26 cellular contexts compared by ENCODE assay signal in the genomic region with DNA sequence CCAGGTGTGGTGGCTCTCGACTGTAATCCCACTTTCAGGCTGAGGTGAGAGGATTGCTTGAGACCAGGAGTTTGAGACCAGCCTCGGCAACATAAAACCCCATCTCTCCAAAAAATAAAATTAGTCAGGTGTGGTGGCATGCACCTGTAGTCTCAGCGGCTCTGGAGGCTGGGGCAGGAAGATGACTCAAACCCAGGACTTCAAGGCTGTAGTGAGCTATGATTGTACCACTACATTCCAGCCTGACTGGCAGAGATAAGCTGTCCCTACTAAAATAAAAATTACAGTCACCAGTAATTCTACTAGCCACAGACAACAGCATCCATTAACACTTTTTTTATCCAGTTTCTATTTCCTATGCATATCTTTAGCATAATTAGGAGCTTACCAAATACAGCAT.
DNase-seq lines count a peak whose midpoint lies in the region; ATAC-seq, FAIRE-seq and TF ChIP-seq lines count a peak whose summit lies in the region.
"Had no signal": no experiment of that assay in that cellular context is flagged by ENCODE, and none has a peak within 500 bp of the region (broad histone marks: within the 10 kb centered on the region; RNA-seq: fewer than 3 reads in every experiment).

No MANE protein-coding gene starts in this region.

- TF ChIP-seq CTCF in lower leg skin (IDR thresholded peaks at IDR 0.05), result no peak

- H3K9me3 Mint-ChIP-seq in activated naive CD4-positive, alpha-beta T cell treated with anti-CD3 and anti-CD28 coated beads, Interleukin-2, amount 50 U/mL, for 72 hours, result no peaks in the 10 kb centered on the region
- H3K9me3 Mint-ChIP-seq: H9, HFFc6 had no signal

- ATAC-seq in activated naive CD4-positive, alpha-beta T cell treated with anti-CD3 and anti-CD28 coated beads, Interleukin-2, amount 50 U/mL, for 72 hours, result peak; percentile 58 to 89
- ATAC-seq: Panc1 had no signal

- FAIRE-seq in urothelium cell line (lab: Jason Lieb, UNC), result peak; percentile 32
- FAIRE-seq: GM18507, HTR-8/SVneo had no signal

- DNase-seq in activated naive CD4-positive, alpha-beta T cell treated with anti-CD3 and anti-CD28 coated beads, Interleukin-2, amount 50 U/mL, for 72 hours (ENCODE audit: low spot score in 2 of 2), result no peak
- DNase-seq in activated naive CD4-positive, alpha-beta T cell treated with Interleukin-2 at 50 U/mL for 16 hours, result no peak
- DNase-seq in M059J (ENCODE audit: low read depth) (peak; percentile 62), dermis blood vessel endothelial cell (peak; percentile 13), urothelium cell line (ENCODE audit: low spot score) (peak; percentile 40), G401 (ENCODE audit: low spot score) (no peak), lower leg skin (ENCODE audit: low spot score in 2 of 2) (no peak)
- DNase-seq in stimulated activated CD4-positive, alpha-beta T cell treated with anti-CD3 and anti-CD28 coated beads, Interleukin-12 subunit alpha, Interleukin-12 subunit beta, amount 100 ng/mL, for 4 hours, result no peak
- DNase-seq: CD4-positive, CD25-positive, alpha-beta regulatory T cell; DMS153; DND-41; GM23248; H9; HFFc6; KBM-7; MG63; NCI-H1105 treated with DMSO at 0.1 percent for 48 hours; NCI-H1930; NCI-H446; NCI-H526 treated with DMSO at 0.1 percent for 48 hours; SIG-M5 had no signal

- no peak for TF ChIP-seq POLR2A in lower leg skin (IDR thresholded peaks at IDR 0.05)

- in situ Hi-C loops in G401 (cut with HindIII; ENCODE audit: low sequenced_read_pairs), result no loop called here

- H3K27ac Mint-ChIP-seq in activated naive CD4-positive, alpha-beta T cell treated with anti-CD3 and anti-CD28 coated beads, Interleukin-2, amount 50 U/mL, for 72 hours, result peak overlapping the region in 1 of 2 donors; percentile 46
- H3K27ac Mint-ChIP-seq: H9, HFFc6 had no signal

- intact Hi-C loops in lower leg skin (cut with DNase I; ENCODE audit: low total_unique reads), result no loop called here

- H3K36me3 Mint-ChIP-seq in activated naive CD4-positive, alpha-beta T cell treated with anti-CD3 and anti-CD28 coated beads, Interleukin-2, amount 50 U/mL, for 72 hours, result no peaks in the 10 kb centered on the region
- H3K36me3 Mint-ChIP-seq: CD4-positive, CD25-positive, alpha-beta regulatory T cell had no signal

- WGBS in lower leg skin, 2 donors, result 84 to 90% methylated on average over 3 of the region's 3 CpGs

- no peak overlapping the region for H3K4me3 ChIP-seq in lower leg skin (ENCODE audit: low read depth, poor library complexity, severe bottlenecking)
- H3K4me3 ChIP-seq: BLaER1, GM23248, MG63, SK-N-MC had no signal

Comparison
In these comparisons a context has a peak if more than half of its experiments do, and no peak if none do; other contexts are left out.
1. DNase-seq: peak in M059J (single experiment), dermis blood vessel endothelial cell (single experiment) and urothelium cell line (single experiment); none in activated naive CD4-positive, alpha-beta T cell treated with anti-CD3 and anti-CD28 coated beads, Interleukin-2, amount 50 U/mL, for 72 hours (0 of 2), activated naive CD4-positive, alpha-beta T cell treated with Interleukin-2 at 50 U/mL for 16 hours (single experiment), stimulated activated CD4-positive, alpha-beta T cell treated with anti-CD3 and anti-CD28 coated beads, Interleukin-12 subunit alpha, Interleukin-12 subunit beta, amount 100 ng/mL, for 4 hours (single experiment), G401 (single experiment) and lower leg skin (0 of 2).